In the genomic region with DNA sequence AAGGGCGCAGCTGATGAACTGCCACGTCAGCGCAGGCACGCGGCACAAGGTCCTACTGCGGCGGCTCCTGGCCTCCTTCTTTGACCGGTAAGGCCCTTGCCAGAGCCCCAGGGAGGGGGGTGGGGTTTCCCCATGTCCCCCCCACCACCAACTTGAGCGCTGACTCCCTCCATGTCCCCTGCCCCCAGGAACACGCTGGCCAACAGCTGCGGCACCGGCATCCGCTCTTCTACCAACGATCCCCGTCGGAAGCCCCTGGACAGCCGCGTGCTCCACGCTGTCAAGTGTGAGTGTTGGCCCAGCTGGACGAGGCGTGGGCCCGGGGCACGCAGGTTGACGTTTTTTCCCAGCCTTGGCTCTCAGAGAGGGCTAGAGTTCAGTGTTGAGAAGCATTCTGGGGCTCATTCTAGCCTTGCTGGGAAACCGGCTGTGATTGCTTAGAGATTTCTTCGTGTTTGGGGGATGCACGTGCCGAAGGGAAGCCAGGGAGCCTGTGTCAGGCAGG, we compare ENCODE assay signal across 33 cellular contexts.
"Had no signal": no experiment of that assay in that cellular context is flagged by ENCODE, and none has a peak within 500 bp of the region (broad histone marks: within the 10 kb centered on the region; RNA-seq: fewer than 3 reads in every experiment).

No MANE protein-coding gene starts in this region.

- H3K4me3 ChIP-seq: adrenal gland, breast epithelium, cardiac muscle cell, coronary artery, dorsolateral prefrontal cortex, esophagus muscularis mucosa, gastrocnemius medialis, heart left ventricle had no signal

- H3K4me1 ChIP-seq: adrenal gland, breast epithelium, foreskin keratinocyte had no signal

- ATAC-seq: activated CD4-positive, alpha-beta T cell treated with anti-CD3 and anti-CD28 coated beads for 36 hours; activated CD8-positive, alpha-beta memory T cell treated with anti-CD3 and anti-CD28 coated beads, Interleukin-2, amount 10 ng/mL, durations not matched to agents 7 days and 5 days; activated CD8-positive, alpha-beta T cell treated with anti-CD3 and anti-CD28 coated beads, Interleukin-2, amount 10 ng/mL, durations not matched to agents 7 days and 5 days; activated naive CD8-positive, alpha-beta T cell treated with anti-CD3 and anti-CD28 coated beads, Interleukin-2, amount 50 U/mL, for 24 hours; activated T-cell treated with anti-CD3 and anti-CD28 coated beads, Interleukin-2, amount 50 U/mL, for 4 hours; activated T-helper 17 cell treated with anti-CD3 and anti-CD28 coated beads, Interleukin-2, amount 50 U/mL, for 72 hours; foreskin keratinocyte; gastrocnemius medialis; heart left ventricle; T-helper 17 cell had no signal

- H3K9me3 ChIP-seq: adrenal gland, breast epithelium, esophagus muscularis mucosa, gastrocnemius medialis, heart left ventricle had no signal

- H3K27me3 ChIP-seq: adrenal gland, breast epithelium, cardiac muscle cell, dorsolateral prefrontal cortex, esophagus muscularis mucosa, foreskin keratinocyte, gastrocnemius medialis, heart left ventricle had no signal

- H3K27ac ChIP-seq: adrenal gland, breast epithelium, cardiac muscle cell, coronary artery, esophagus muscularis mucosa, foreskin keratinocyte, gastrocnemius medialis, heart left ventricle had no signal

- DNase-seq: activated CD4-positive, alpha-beta memory T cell treated with anti-CD3 and anti-CD28 coated beads for 36 hours; activated CD4-positive, alpha-beta T cell treated with anti-CD3 and anti-CD28 coated beads for 36 hours; activated CD4-positive, alpha-beta T cell treated with anti-CD3 and anti-CD28 coated beads, Interleukin-2, amount 10 ng/mL, durations not matched to agents 24 days and 14 days; activated CD4-positive, CD25-positive, alpha-beta regulatory T cell; activated CD4-positive, CD25-positive, alpha-beta regulatory T cell treated with anti-CD3 and anti-CD28 coated beads, Interleukin-2, amount 50 U/mL, for 72 hours; activated CD8-positive, alpha-beta memory T cell treated with anti-CD3 and anti-CD28 coated beads, Interleukin-2, amount 10 ng/mL, durations not matched to agents 7 days and 5 days; activated CD8-positive, alpha-beta memory T cell treated with anti-CD3 and anti-CD28 coated beads, Interleukin-2, amount 50 U/mL, for 4 hours; activated CD8-positive, alpha-beta T cell treated with anti-CD3 and anti-CD28 coated beads, Interleukin-2, amount 10 ng/mL, durations not matched to agents 7 days and 5 days; activated effector memory CD4-positive, alpha-beta T cell treated with anti-CD3 and anti-CD28 coated beads, Interleukin-2, amount 50 U/mL, for 16 hours; activated naive CD4-positive, alpha-beta T cell treated with anti-CD3 and anti-CD28 coated beads for 36 hours; activated naive CD8-positive, alpha-beta T cell treated with anti-CD3 and anti-CD28 coated beads for 36 hours; activated naive CD8-positive, alpha-beta T cell treated with anti-CD3 and anti-CD28 coated beads, Interleukin-2, amount 50 U/mL, for 24 hours; activated T-cell treated with anti-CD3 and anti-CD28 coated beads, Interleukin-2, amount 50 U/mL, for 4 hours; adrenal gland; amygdala; aorta; central memory CD4-positive, alpha-beta T cell; dorsolateral prefrontal cortex; effector memory CD4-positive, alpha-beta T cell; endodermal cell; erythroblast; foreskin keratinocyte; gastrocnemius medialis; glutamatergic neuron; heart left ventricle; T-helper 1 cell; T-helper 17 cell; T1000 had no signal
